In genomic region chr9:128689820-128690683, GRCh38 we compare ENCODE assay signal across 8 cellular contexts. TPM values are rescaled to one million over a fixed set of nuclear protein-coding genes. Genes with fewer than 3 reads are reported as not detected.
DNase-seq lines count a peak whose midpoint lies in the region; ATAC-seq, FAIRE-seq and TF ChIP-seq lines count a peak whose summit lies in the region.

No MANE protein-coding gene starts in this region.

- H3K9me3 ChIP-seq in mammary epithelial cell (replicated peaks; ENCODE audit: insufficient read depth, low read length) (no peaks in the 10 kb centered on the region), kidney (ENCODE audit: control insufficient read depth in 1 of 2, low read length in 2 of 2) (no peaks in the 10 kb centered on the region)

- BruUV-seq in mammary epithelial cell (replicated peaks; lab: Mats Ljungman, UMichigan): no TSS peak

- in situ Hi-C loops in mammary epithelial cell (cut with MboI; ENCODE audit: low sequenced_read_pairs in 2 of 2): no loop called here

- ATAC-seq in GM19397 (IDR thresholded peaks at IDR 0.05; ENCODE audit: unreplicated experiment): no peak

- dilution Hi-C loops in mammary epithelial cell (cut with HindIII; ENCODE audit: low sequenced_read_pairs): loop anchor here (5.0 kb wide), 2 partner anchors 43 to 138 kb away; partner anchors contain the start of gene SPTAN1

- no peaks in the 10 kb centered on the region for H3K27me3 ChIP-seq in mammary epithelial cell (ENCODE audit: insufficient read depth, low read length)

- no peak overlapping the region for H2AFZ ChIP-seq in mammary epithelial cell (ENCODE audit: low read depth, low read length)

- peak overlapping the region; percentile 89 for H3K9ac ChIP-seq in mammary epithelial cell (ENCODE audit: insufficient read depth, low read length)
- H3K9ac ChIP-seq in kidney (ENCODE audit: low read length in 2 of 2): peak overlapping the region; percentile 82 to 93

- DNase-seq in GM03348 (ENCODE audit: low spot score) (peak; percentile 85), HT1080 (ENCODE audit: low read depth) (peak; percentile 33), T-helper 22 cell (ENCODE audit: low read depth) (peak; percentile 55), mammary epithelial cell (peak; percentile 45), kidney (peak; percentile 77), cortex of kidney (lab: John Stamatoyannopoulos, UW) (no peak)
- DNase-seq in stimulated activated CD4-positive, alpha-beta T cell treated with anti-CD3 and anti-CD28 coated beads, Interleukin-1b, Interleukin-23, amount 100 ng/mL, for 4 hours (ENCODE audit: low read depth in 2 of 2): peak; percentile 43 to 48

- TF ChIP-seq CTCF in mammary epithelial cell (conservative IDR thresholded peaks at IDR 0.05 in 1 of 2, IDR thresholded peaks at IDR 0.05 in 1 of 2; ENCODE audit: extremely low read depth in 1 of 2, insufficient read depth in 1 of 2, low read depth in 1 of 2, low read length in 2 of 2) (no peak), kidney (IDR thresholded peaks at IDR 0.05; ENCODE audit: borderline replicate concordance, extremely low read depth, insufficient read depth) (no peak)

- intact Hi-C loops in mammary epithelial cell (cut with micrococcal nuclease): loop anchor here (1.0 kb wide), 1 partner anchor 55 kb away; no protein-coding TSS in a partner anchor
- intact Hi-C loops in kidney (cut with DNase I): no loop called here

- H3K36me3 ChIP-seq in mammary epithelial cell (ENCODE audit: insufficient read depth, low read length): peaks cover 23% of the 10 kb centered on the region
- peaks cover 14 to 30% of the 10 kb centered on the region in 2 donors for H3K36me3 ChIP-seq in kidney (ENCODE audit: control insufficient read depth in 1 of 2, insufficient read depth in 2 of 2, low read length in 2 of 2)

- CTCF ChIA-PET in mammary epithelial cell (lab: Charles Lee; ENCODE audit: low non-redundant PET): interaction anchor here (0.6 to 0.7 kb wide), 2 partner anchors 43 to 598 kb away, joined by 3 to 9 read pairs; no protein-coding TSS in a partner anchor

- no peaks in the 10 kb centered on the region for H4K20me1 ChIP-seq in mammary epithelial cell (ENCODE audit: insufficient read depth, low read length)

- no peak for FAIRE-seq in kidney (lab: Jason Lieb, UNC)

- peak overlapping the region; percentile 88 for H3K4me2 ChIP-seq in mammary epithelial cell (ENCODE audit: insufficient read depth, low read depth, low read length)

- WGBS in mammary epithelial cell (ENCODE audit: low coverage, missing lambda C conversion rate): 3% methylated on average over 13 of the region's 83 CpGs

- H3K27ac ChIP-seq in mammary epithelial cell (ENCODE audit: insufficient read depth, low read depth, low read length) (peak overlapping the region; percentile 58), kidney (ENCODE audit: low read depth in 2 of 2, low read length in 2 of 2) (peak overlapping the region; percentile 4 to 28)

- peak overlapping the region; percentile 79 to 92 (median 81) for H3K4me3 ChIP-seq in mammary epithelial cell (replicated peaks in 1 of 3; ENCODE audit: insufficient read depth in 1 of 3, low read depth in 2 of 3, low read length in 3 of 3)
- peak overlapping the region; percentile 79 to 84 for H3K4me3 ChIP-seq in kidney (ENCODE audit: low read length in 2 of 2)

- H3K4me1 ChIP-seq in mammary epithelial cell (ENCODE audit: insufficient read depth, low read length) (peaks cover 32% of the 10 kb centered on the region), kidney (ENCODE audit: control insufficient read depth in 1 of 2, insufficient read depth in 1 of 2, low read depth in 1 of 2, low read length in 2 of 2) (peaks cover 16 to 23% of the 10 kb centered on the region in 2 donors)

- peaks cover 86% of the 10 kb centered on the region for H3K79me2 ChIP-seq in mammary epithelial cell (ENCODE audit: insufficient read depth, low read length)

RNA-seq across cellular contexts. Expression of gene SET, which starts 1.0 kb away (rescaled TPM):
- total RNA-seq in HT1080 (2014; rRNA removed; shearing (Covaris generic)): 595 and 720 TPM in 2 replicates
- 466 and 556 TPM in 2 replicates for polyA plus RNA-seq in HT1080 (2015; cell fraction: cytosol; rRNA removed)
- 312 and 321 TPM in 2 replicates for polyA plus RNA-seq in HT1080 (2015; cell fraction: nucleus; rRNA removed)
- total RNA-seq in mammary epithelial cell (100 to 1,000 TPM; 282 to 484 TPM), kidney (247 TPM)
- polyA plus RNA-seq in mammary epithelial cell (136 TPM), kidney (ENCODE audit: insufficient read depth, low read depth, low replicate concordance) (127 TPM)
- 116 TPM for polyA minus RNA-seq in mammary epithelial cell

RNA-seq across cellular contexts. Expression of gene PKN3, which starts 12.3 kb away (rescaled TPM):
- total RNA-seq in HT1080 (2014; rRNA removed; shearing (Covaris generic)): 4.8 TPM in 2 replicates
- 2.8 and 3.1 TPM in 2 replicates for polyA plus RNA-seq in HT1080 (2015; cell fraction: cytosol; rRNA removed)
- polyA plus RNA-seq in HT1080 (2015; cell fraction: nucleus; rRNA removed): 5.2 and 6.6 TPM in 2 replicates
- total RNA-seq in mammary epithelial cell: 1 to 10 TPM in 1 of 2 donors, under 1 TPM in 1; 0.33 to 2.1 TPM
- polyA plus RNA-seq in mammary epithelial cell: 2.1 TPM
- 0.41 TPM for polyA minus RNA-seq in mammary epithelial cell
- total RNA-seq in kidney: 14.7 TPM
- 3.9 TPM for polyA plus RNA-seq in kidney (ENCODE audit: insufficient read depth, low read depth, low replicate concordance)

RNA-seq across cellular contexts. Expression of gene DYNC2I2, which starts 33.4 kb away (rescaled TPM):
- total RNA-seq in HT1080 (2014; rRNA removed; shearing (Covaris generic)): 134 and 149 TPM in 2 replicates
- 73.3 and 86.6 TPM in 2 replicates for polyA plus RNA-seq in HT1080 (2015; cell fraction: cytosol; rRNA removed)
- polyA plus RNA-seq in HT1080 (2015; cell fraction: nucleus; rRNA removed): 90.4 and 93.9 TPM in 2 replicates
- 10 to 100 TPM; 28.5 to 54.4 TPM for total RNA-seq in mammary epithelial cell
- polyA plus RNA-seq in mammary epithelial cell: 60.7 TPM
- 46.9 TPM for polyA minus RNA-seq in mammary epithelial cell
- 76.6 TPM for total RNA-seq in kidney
- polyA plus RNA-seq in kidney (ENCODE audit: insufficient read depth, low read depth, low replicate concordance): 98.6 TPM

RNA-seq across cellular contexts. Expression of gene ZDHHC12, which starts 33.9 kb away (rescaled TPM):
- total RNA-seq in HT1080 (2014; rRNA removed; shearing (Covaris generic)): 61.1 and 88.3 TPM in 2 replicates
- 79.4 and 86.4 TPM in 2 replicates for polyA plus RNA-seq in HT1080 (2015; cell fraction: cytosol; rRNA removed)
- polyA plus RNA-seq in HT1080 (2015; cell fraction: nucleus; rRNA removed): 31.1 and 44.1 TPM in 2 replicates
- total RNA-seq in mammary epithelial cell (10 to 100 TPM; 30.0 to 61.3 TPM), kidney (39.9 TPM)
- polyA plus RNA-seq in mammary epithelial cell (96.6 TPM), kidney (ENCODE audit: insufficient read depth, low read depth, low replicate concordance) (54.7 TPM)
- polyA minus RNA-seq in mammary epithelial cell: 24.7 TPM
